In genomic region chr10:109126016-109126415, GRCh38 we compare ENCODE assay signal across 1 cellular context.
TF ChIP-seq lines count a peak whose summit lies in the region.

No MANE protein-coding gene starts in this region.

TF ChIP-seq in GM23338, 12 proteins besides CTCF, POLR2A, EP300 and RAD21 (continued from another document):
- TF ChIP-seq, protein P1, sequence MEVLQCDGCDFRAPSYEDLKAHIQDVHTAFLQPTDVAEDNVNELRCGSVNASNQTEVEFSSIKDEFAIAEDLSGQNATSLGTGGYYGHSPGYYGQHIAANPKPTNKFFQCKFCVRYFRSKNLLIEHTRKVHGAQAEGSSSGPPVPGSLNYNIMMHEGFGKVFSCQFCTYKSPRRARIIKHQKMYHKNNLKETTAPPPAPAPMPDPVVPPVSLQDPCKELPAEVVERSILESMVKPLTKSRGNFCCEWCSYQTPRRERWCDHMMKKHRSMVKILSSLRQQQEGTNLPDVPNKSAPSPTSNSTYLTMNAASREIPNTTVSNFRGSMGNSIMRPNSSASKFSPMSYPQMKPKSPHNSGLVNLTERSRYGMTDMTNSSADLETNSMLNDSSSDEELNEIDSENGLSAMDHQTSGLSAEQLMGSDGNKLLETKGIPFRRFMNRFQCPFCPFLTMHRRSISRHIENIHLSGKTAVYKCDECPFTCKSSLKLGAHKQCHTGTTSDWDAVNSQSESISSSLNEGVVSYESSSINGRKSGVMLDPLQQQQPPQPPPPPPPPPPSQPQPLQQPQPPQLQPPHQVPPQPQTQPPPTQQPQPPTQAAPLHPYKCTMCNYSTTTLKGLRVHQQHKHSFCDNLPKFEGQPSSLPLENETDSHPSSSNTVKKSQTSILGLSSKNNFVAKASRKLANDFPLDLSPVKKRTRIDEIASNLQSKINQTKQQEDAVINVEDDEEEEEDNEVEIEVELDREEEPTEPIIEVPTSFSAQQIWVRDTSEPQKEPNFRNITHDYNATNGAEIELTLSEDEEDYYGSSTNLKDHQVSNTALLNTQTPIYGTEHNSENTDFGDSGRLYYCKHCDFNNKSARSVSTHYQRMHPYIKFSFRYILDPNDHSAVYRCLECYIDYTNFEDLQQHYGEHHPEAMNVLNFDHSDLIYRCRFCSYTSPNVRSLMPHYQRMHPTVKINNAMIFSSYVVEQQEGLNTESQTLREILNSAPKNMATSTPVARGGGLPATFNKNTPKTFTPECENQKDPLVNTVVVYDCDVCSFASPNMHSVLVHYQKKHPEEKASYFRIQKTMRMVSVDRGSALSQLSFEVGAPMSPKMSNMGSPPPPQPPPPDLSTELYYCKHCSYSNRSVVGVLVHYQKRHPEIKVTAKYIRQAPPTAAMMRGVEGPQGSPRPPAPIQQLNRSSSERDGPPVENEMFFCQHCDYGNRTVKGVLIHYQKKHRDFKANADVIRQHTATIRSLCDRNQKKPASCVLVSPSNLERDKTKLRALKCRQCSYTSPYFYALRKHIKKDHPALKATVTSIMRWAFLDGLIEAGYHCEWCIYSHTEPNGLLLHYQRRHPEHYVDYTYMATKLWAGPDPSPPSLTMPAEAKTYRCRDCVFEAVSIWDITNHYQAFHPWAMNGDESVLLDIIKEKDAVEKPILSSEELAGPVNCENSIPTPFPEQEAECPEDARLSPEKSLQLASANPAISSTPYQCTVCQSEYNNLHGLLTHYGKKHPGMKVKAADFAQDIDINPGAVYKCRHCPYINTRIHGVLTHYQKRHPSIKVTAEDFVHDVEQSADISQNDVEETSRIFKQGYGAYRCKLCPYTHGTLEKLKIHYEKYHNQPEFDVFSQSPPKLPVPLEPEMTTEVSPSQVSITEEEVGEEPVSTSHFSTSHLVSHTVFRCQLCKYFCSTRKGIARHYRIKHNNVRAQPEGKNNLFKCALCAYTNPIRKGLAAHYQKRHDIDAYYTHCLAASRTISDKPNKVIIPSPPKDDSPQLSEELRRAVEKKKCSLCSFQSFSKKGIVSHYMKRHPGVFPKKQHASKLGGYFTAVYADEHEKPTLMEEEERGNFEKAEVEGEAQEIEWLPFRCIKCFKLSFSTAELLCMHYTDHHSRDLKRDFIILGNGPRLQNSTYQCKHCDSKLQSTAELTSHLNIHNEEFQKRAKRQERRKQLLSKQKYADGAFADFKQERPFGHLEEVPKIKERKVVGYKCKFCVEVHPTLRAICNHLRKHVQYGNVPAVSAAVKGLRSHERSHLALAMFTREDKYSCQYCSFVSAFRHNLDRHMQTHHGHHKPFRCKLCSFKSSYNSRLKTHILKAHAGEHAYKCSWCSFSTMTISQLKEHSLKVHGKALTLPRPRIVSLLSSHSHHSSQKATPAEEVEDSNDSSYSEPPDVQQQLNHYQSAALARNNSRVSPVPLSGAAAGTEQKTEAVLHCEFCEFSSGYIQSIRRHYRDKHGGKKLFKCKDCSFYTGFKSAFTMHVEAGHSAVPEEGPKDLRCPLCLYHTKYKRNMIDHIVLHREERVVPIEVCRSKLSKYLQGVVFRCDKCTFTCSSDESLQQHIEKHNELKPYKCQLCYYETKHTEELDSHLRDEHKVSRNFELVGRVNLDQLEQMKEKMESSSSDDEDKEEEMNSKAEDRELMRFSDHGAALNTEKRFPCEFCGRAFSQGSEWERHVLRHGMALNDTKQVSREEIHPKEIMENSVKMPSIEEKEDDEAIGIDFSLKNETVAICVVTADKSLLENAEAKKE (CRISPR knock-in tag; IDR thresholded peaks at IDR 0.05), result no peak
- no peak for TF ChIP-seq STAT1 (IDR thresholded peaks at IDR 0.05; ENCODE audit: unreplicated experiment)
